Comparison of ENCODE assay signal across 12 cellular contexts in the genomic region with DNA sequence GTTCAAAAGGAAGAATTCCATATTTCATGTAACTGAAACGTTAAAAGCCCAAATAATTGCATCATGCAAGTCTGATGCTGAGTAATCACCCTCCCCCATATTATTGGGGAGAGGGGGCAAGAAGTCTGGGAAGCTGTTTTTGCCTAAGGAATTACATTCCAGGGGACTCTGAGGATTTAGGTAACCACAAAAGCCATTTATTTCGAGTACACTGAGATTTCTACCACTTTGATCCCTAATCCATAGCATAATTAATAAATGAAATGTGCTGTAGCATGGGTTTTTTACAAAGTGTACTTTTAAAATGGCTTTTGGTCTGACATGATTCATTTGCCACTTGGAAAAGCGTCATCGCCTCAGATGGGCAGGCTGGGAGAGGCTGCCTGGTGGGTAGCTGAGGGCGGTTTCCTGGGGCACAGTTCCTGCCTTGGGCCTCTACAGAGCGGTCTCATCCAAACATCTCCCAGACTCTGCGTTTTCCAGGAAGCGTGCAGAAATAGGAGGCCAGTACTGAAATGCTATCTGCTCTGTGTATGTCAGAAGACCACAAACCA.
DNase-seq lines count a peak whose midpoint lies in the region; ATAC-seq and TF ChIP-seq lines count a peak whose summit lies in the region.
"Had no signal": no experiment of that assay in that cellular context is flagged by ENCODE, and none has a peak within 500 bp of the region (broad histone marks: within the 10 kb centered on the region; RNA-seq: fewer than 3 reads in every experiment).

No MANE protein-coding gene starts in this region.

- H3K4me3 ChIP-seq in retinal pigment epithelial cell (ENCODE audit: low read length) = no peak overlapping the region
- no peak overlapping the region for H3K4me3 ChIP-seq in WERI-Rb-1 (ENCODE audit: low read depth, low read length)
- H3K4me3 ChIP-seq in Caco-2 (ENCODE audit: low read depth, low read length) = no peak overlapping the region

- intact Hi-C loops in Calu3 (cut with micrococcal nuclease; ENCODE audit: unreplicated experiment) = no loop called here
- intact Hi-C loops in Caco-2 (cut with micrococcal nuclease; ENCODE audit: unreplicated experiment) = no loop called here

- POLR2A ChIA-PET in Caco-2 (lab: Charles Lee) = no interaction called here

- H3K36me3 Mint-ChIP-seq in Calu3 (ENCODE audit: insufficient read depth, unreplicated experiment) (no peaks in the 10 kb centered on the region), Caco-2 (ENCODE audit: insufficient read depth, unreplicated experiment) (peaks cover 19% of the 10 kb centered on the region)
- H3K36me3 Mint-ChIP-seq: stimulated activated memory B cell treated with anti-CD40 and anti-IgM and Interleukin-4, amounts not matched to agents 10 μg/mL and 1 μg/mL and 100 μg/mL, for 72 hours had no signal

- CTCF ChIA-PET in Calu3 (lab: Charles Lee) (no interaction called here), Caco-2 (lab: Charles Lee) (no interaction called here)

- H3K4me1 ChIP-seq in Caco-2 = peaks cover 38% of the 10 kb centered on the region

- H3K9me3 ChIP-seq in WERI-Rb-1 (ENCODE audit: severe bottlenecking) (no peaks in the 10 kb centered on the region), Caco-2 (no peaks in the 10 kb centered on the region)

- H3K27ac Mint-ChIP-seq in Calu3 (ENCODE audit: unreplicated experiment) (peak overlapping the region; percentile 39), Caco-2 (ENCODE audit: unreplicated experiment) (no peak overlapping the region)
- H3K27ac Mint-ChIP-seq: stimulated activated memory B cell treated with anti-CD40 and anti-IgM and Interleukin-4, amounts not matched to agents 10 μg/mL and 1 μg/mL and 100 μg/mL, for 72 hours; T-helper 1 cell treated with Interleukin-12 subunit alpha and Interleukin-12 subunit beta and Interleukin-4 antibody, amounts not matched to agents 30 μg/mL and 1 μg/mL, for 36 hours had no signal

- H3K27ac ChIP-seq in epithelial cell of prostate (peak overlapping the region; percentile 28), WERI-Rb-1 (no peak overlapping the region)

- H3K4me1 Mint-ChIP-seq in Calu3 (ENCODE audit: low read depth, unreplicated experiment) (peaks cover 26% of the 10 kb centered on the region), Caco-2 (ENCODE audit: low read depth, unreplicated experiment) (peaks cover 6% of the 10 kb centered on the region)
- H3K4me1 Mint-ChIP-seq: stimulated activated memory B cell treated with anti-CD40 and anti-IgM and Interleukin-4, amounts not matched to agents 10 μg/mL and 1 μg/mL and 100 μg/mL, for 72 hours had no signal

- H3K27me3 Mint-ChIP-seq in Calu3 (ENCODE audit: unreplicated experiment) = no peaks in the 10 kb centered on the region
- H3K27me3 Mint-ChIP-seq in Caco-2 (ENCODE audit: insufficient read depth, unreplicated experiment) = no peaks in the 10 kb centered on the region

- H3K9me3 Mint-ChIP-seq in Calu3 (ENCODE audit: low read depth, unreplicated experiment) (no peaks in the 10 kb centered on the region), Caco-2 (ENCODE audit: unreplicated experiment) (no peaks in the 10 kb centered on the region)
- H3K9me3 Mint-ChIP-seq: stimulated activated memory B cell treated with anti-CD40 and anti-IgM and Interleukin-4, amounts not matched to agents 10 μg/mL and 1 μg/mL and 100 μg/mL, for 72 hours; T-helper 1 cell treated with Interleukin-12 subunit alpha and Interleukin-12 subunit beta and Interleukin-4 antibody, amounts not matched to agents 30 μg/mL and 1 μg/mL, for 36 hours had no signal

- no peak for ATAC-seq in HG03521 (IDR thresholded peaks at IDR 0.05; ENCODE audit: unreplicated experiment)
- ATAC-seq in HG03354 (IDR thresholded peaks at IDR 0.05; ENCODE audit: poor library complexity, severe bottlenecking, unreplicated experiment) = no peak
- ATAC-seq: stimulated activated memory B cell treated with anti-CD40 and anti-IgM and Interleukin-4, amounts not matched to agents 10 μg/mL and 1 μg/mL and 100 μg/mL, for 72 hours had no signal

- H3K36me3 ChIP-seq in WERI-Rb-1 (no peaks in the 10 kb centered on the region), Caco-2 (ENCODE audit: control insufficient read depth, insufficient read depth, low read length) (no peaks in the 10 kb centered on the region)

- H3K4me3 Mint-ChIP-seq in Calu3 (ENCODE audit: low read depth, unreplicated experiment) = no peak overlapping the region
- no peak overlapping the region for H3K4me3 Mint-ChIP-seq in Caco-2 (ENCODE audit: unreplicated experiment)
- H3K4me3 Mint-ChIP-seq: stimulated activated memory B cell treated with anti-CD40 and anti-IgM and Interleukin-4, amounts not matched to agents 10 μg/mL and 1 μg/mL and 100 μg/mL, for 72 hours; T-helper 1 cell treated with Interleukin-12 subunit alpha and Interleukin-12 subunit beta and Interleukin-4 antibody, amounts not matched to agents 30 μg/mL and 1 μg/mL, for 36 hours had no signal

- no TSS peak for BruUV-seq in Calu3 (replicated peaks; lab: Mats Ljungman, UMichigan)
- no TSS peak for BruUV-seq in Caco-2 (replicated peaks; lab: Mats Ljungman, UMichigan)

- H3K27me3 ChIP-seq in WERI-Rb-1 (ENCODE audit: insufficient read depth, low read depth, severe bottlenecking) = no peaks in the 10 kb centered on the region
- no peaks in the 10 kb centered on the region for H3K27me3 ChIP-seq in Caco-2 (replicated peaks; ENCODE audit: control insufficient read depth, insufficient read depth, low read length)

- DNase-seq in Calu3 (no peak), RPMI7951 (ENCODE audit: low read depth) (peak; percentile 85), epithelial cell of prostate (ENCODE audit: low read depth, low spot score) (no peak), retinal pigment epithelial cell (ENCODE audit: low read depth) (peak; percentile 95), WERI-Rb-1 (no peak), Caco-2 (no peak)
- DNase-seq: NCI-H510A, retina had no signal

- TF ChIP-seq CTCF in Calu3 (IDR thresholded peaks at IDR 0.05; ENCODE audit: unreplicated experiment) (no peak), retinal pigment epithelial cell (conservative IDR thresholded peaks at IDR 0.05; ENCODE audit: low read depth, low read length) (no peak), WERI-Rb-1 (IDR thresholded peaks at IDR 0.05; ENCODE audit: low read depth, low read length) (no peak), Caco-2 (IDR thresholded peaks at IDR 0.05; ENCODE audit: insufficient read depth in 1 of 2, low read depth in 1 of 2, low read length in 1 of 2, severe bottlenecking in 1 of 2, unreplicated experiment in 1 of 2) (no peak)

Comparison
In these comparisons a context has a peak if more than half of its experiments do, and no peak if none do; other contexts are left out.
1. DNase-seq: peak in RPMI7951 (single experiment) and retinal pigment epithelial cell (single experiment); none in Calu3 (single experiment), epithelial cell of prostate (single experiment), WERI-Rb-1 (single experiment) and Caco-2 (0 of 2).